Comparison of ENCODE assay signal across 26 cellular contexts in the genomic region with DNA sequence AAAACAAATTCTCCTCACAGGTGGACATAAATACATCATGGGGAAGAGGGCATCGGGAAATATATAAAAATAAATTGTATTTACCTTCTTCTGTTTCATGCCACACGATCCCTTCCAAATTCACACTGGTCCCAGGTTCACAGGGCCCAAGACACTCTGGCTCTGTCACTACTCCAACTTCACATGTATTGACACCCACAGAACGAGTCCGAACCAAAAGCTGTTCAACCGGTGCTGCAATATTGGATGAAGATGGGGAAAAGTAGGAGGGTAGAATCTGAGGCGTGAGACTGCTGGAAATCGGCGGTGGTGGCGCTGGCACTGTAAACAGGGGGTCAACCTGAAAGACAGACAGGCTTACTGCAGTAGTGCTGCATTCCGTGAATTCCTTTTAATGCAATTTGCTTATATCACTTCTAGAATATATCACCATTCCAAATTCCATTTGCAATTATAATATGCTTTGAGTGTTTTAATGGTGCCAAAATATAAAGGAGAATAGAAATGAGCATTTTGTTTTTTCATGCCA. TPM values are rescaled to one million over a fixed set of nuclear protein-coding genes. Genes with fewer than 3 reads are reported as not detected.
A peak's percentile ranks its signal among the peaks of the same experiment; 100 is the strongest.
DNase-seq lines count a peak whose midpoint lies in the region; ATAC-seq and TF ChIP-seq lines count a peak whose summit lies in the region.
"Had no signal": no experiment of that assay in that cellular context is flagged by ENCODE, and none has a peak within 500 bp of the region (broad histone marks: within the 10 kb centered on the region; RNA-seq: fewer than 3 reads in every experiment).

No MANE protein-coding gene starts in this region.

- H3K36me3 Mint-ChIP-seq in WTC11: peaks cover 4% of the 10 kb centered on the region
- H3K36me3 Mint-ChIP-seq in endothelial cell (ENCODE audit: low read depth, unreplicated experiment): peaks cover 4% of the 10 kb centered on the region

- POLR2A ChIA-PET in WTC11 (lab: Charles Lee): no interaction called here

- peak; percentile 61 for ATAC-seq in WTC11
- ATAC-seq: left ventricle myocardium superior had no signal

- no peak overlapping the region for H3K4me3 ChIP-seq in retinal pigment epithelial cell (ENCODE audit: low read length)
- H3K4me3 ChIP-seq: thoracic aorta had no signal

- TF ChIP-seq CTCF in WTC11 (IDR thresholded peaks at IDR 0.05) (no peak), retinal pigment epithelial cell (conservative IDR thresholded peaks at IDR 0.05; ENCODE audit: low read depth, low read length) (no peak), endothelial cell (IDR thresholded peaks at IDR 0.05; ENCODE audit: unreplicated experiment) (no peak)

- H3K4me1 Mint-ChIP-seq in WTC11: peaks cover 96% of the 10 kb centered on the region
- H3K4me1 Mint-ChIP-seq in endothelial cell (ENCODE audit: unreplicated experiment): peaks cover 34% of the 10 kb centered on the region
- H3K4me1 Mint-ChIP-seq: activated CD4-positive, alpha-beta memory T cell treated with anti-CD3 and anti-CD28 coated beads, Interleukin-2, amount 10 ng/mL, durations not matched to agents 7 days and 5 days had no signal

- no peaks in the 10 kb centered on the region for H3K9me3 Mint-ChIP-seq in WTC11
- no peaks in the 10 kb centered on the region for H3K9me3 Mint-ChIP-seq in endothelial cell (ENCODE audit: unreplicated experiment)
- H3K9me3 Mint-ChIP-seq: activated naive CD4-positive, alpha-beta T cell treated with anti-CD3 and anti-CD28 coated beads for 36 hours; activated T-helper 1 cell treated with anti-CD3 and anti-CD28 coated beads, Interleukin-12 subunit alpha, Interleukin-12 subunit beta, Interleukin-2, Interleukin-4 antibody, amounts not matched to agents 30 ng/mL and 10 ng/mL and 1 ng/mL, durations not matched to agents 14 hours and 24 hours and 36 hours; T-helper 2 cell treated with Interferon-gamma antibody and Interleukin-4, amounts not matched to agents 5 μg/mL and 100 μg/mL, for 36 hours had no signal

- H3K27ac Mint-ChIP-seq in WTC11 (peak overlapping the region; percentile 80), endothelial cell (ENCODE audit: unreplicated experiment) (no peak overlapping the region)
- H3K27ac Mint-ChIP-seq: activated CD4-positive, alpha-beta memory T cell treated with anti-CD3 and anti-CD28 coated beads, Interleukin-2, amount 10 ng/mL, durations not matched to agents 7 days and 5 days; activated naive CD4-positive, alpha-beta T cell treated with anti-CD3 and anti-CD28 coated beads for 36 hours; activated T-helper 1 cell treated with anti-CD3 and anti-CD28 coated beads, Interleukin-12 subunit alpha, Interleukin-12 subunit beta, Interleukin-2, Interleukin-4 antibody, amounts not matched to agents 30 ng/mL and 10 ng/mL and 1 ng/mL, durations not matched to agents 14 hours and 24 hours and 36 hours; T-helper 2 cell treated with Interferon-gamma antibody and Interleukin-4, amounts not matched to agents 5 μg/mL and 100 μg/mL, for 36 hours had no signal

- no peaks in the 10 kb centered on the region for H3K27me3 Mint-ChIP-seq in WTC11 (ENCODE audit: low read depth)
- H3K27me3 Mint-ChIP-seq in endothelial cell (ENCODE audit: unreplicated experiment): no peaks in the 10 kb centered on the region
- H3K27me3 Mint-ChIP-seq: activated CD4-positive, alpha-beta memory T cell treated with anti-CD3 and anti-CD28 coated beads, Interleukin-2, amount 10 ng/mL, durations not matched to agents 7 days and 5 days had no signal

- DNase-seq in NCI-H2029 treated with DMSO at 0.1 percent for 48 hours (lab: John Stamatoyannopoulos, UW) (peak; percentile 75), NCI-H2029 (lab: John Stamatoyannopoulos, UW) (no peak), WTC11 (ENCODE audit: low spot score) (peak; percentile 26), iPS-NIHi7 (ENCODE audit: extremely low spot score) (peak; percentile 26), retinal pigment epithelial cell (ENCODE audit: low read depth) (peak; percentile 42), endothelial cell (ENCODE audit: low spot score) (no peak), Kasumi-1 (lab: John Stamatoyannopoulos, UW) (no peak), activated T-cell treated with anti-CD3 and anti-CD28 coated beads for 4 hours (no peak)
- DNase-seq: activated CD4-positive, alpha-beta memory T cell treated with anti-CD3 and anti-CD28 coated beads, Interleukin-2, amount 10 ng/mL, durations not matched to agents 7 days and 5 days; activated CD8-positive, alpha-beta memory T cell treated with anti-CD3 and anti-CD28 coated beads, Interleukin-2, amount 50 U/mL, for 4 hours; activated naive CD4-positive, alpha-beta T cell treated with anti-CD3 and anti-CD28 coated beads for 36 hours; C1 segment of cervical spinal cord; dermis blood vessel endothelial cell; DND-41; left ventricle myocardium superior; NCI-H1048; NCI-H1694; NCI-H2171; NCI-H524; occipital lobe; SHP77; small intestine; stimulated activated naive CD4-positive, alpha-beta T cell had no signal

- CTCF ChIA-PET in WTC11 (lab: Charles Lee): no interaction called here

- H3K4me3 Mint-ChIP-seq in WTC11: 0 out of 2 replicates have a peak overlapping the region, but pooled peaks have one; percentile 22
- no peak overlapping the region for H3K4me3 Mint-ChIP-seq in endothelial cell (ENCODE audit: unreplicated experiment)
- H3K4me3 Mint-ChIP-seq: activated CD4-positive, alpha-beta memory T cell treated with anti-CD3 and anti-CD28 coated beads, Interleukin-2, amount 10 ng/mL, durations not matched to agents 7 days and 5 days; activated naive CD4-positive, alpha-beta T cell treated with anti-CD3 and anti-CD28 coated beads for 36 hours; activated T-helper 1 cell treated with anti-CD3 and anti-CD28 coated beads, Interleukin-12 subunit alpha, Interleukin-12 subunit beta, Interleukin-2, Interleukin-4 antibody, amounts not matched to agents 30 ng/mL and 10 ng/mL and 1 ng/mL, durations not matched to agents 14 hours and 24 hours and 36 hours; T-helper 2 cell treated with Interferon-gamma antibody and Interleukin-4, amounts not matched to agents 5 μg/mL and 100 μg/mL, for 36 hours had no signal

TF ChIP-seq in WTC11, 78 proteins besides CTCF, POLR2A, EP300 and RAD21 (continues in another document):
- TF ChIP-seq OVOL2 (CRISPR knock-in tag; IDR thresholded peaks at IDR 0.05; ENCODE audit: borderline replicate concordance) (no peak), ZBTB21 (CRISPR knock-in tag; IDR thresholded peaks at IDR 0.05; ENCODE audit: borderline replicate concordance) (no peak), IRF2 (CRISPR knock-in tag; IDR thresholded peaks at IDR 0.05; ENCODE audit: borderline replicate concordance, low read depth) (no peak), EMX1 (CRISPR knock-in tag; IDR thresholded peaks at IDR 0.05) (no peak), CBFB (CRISPR knock-in tag; IDR thresholded peaks at IDR 0.05; ENCODE audit: low read depth) (no peak)
- TF ChIP-seq, protein P1, sequence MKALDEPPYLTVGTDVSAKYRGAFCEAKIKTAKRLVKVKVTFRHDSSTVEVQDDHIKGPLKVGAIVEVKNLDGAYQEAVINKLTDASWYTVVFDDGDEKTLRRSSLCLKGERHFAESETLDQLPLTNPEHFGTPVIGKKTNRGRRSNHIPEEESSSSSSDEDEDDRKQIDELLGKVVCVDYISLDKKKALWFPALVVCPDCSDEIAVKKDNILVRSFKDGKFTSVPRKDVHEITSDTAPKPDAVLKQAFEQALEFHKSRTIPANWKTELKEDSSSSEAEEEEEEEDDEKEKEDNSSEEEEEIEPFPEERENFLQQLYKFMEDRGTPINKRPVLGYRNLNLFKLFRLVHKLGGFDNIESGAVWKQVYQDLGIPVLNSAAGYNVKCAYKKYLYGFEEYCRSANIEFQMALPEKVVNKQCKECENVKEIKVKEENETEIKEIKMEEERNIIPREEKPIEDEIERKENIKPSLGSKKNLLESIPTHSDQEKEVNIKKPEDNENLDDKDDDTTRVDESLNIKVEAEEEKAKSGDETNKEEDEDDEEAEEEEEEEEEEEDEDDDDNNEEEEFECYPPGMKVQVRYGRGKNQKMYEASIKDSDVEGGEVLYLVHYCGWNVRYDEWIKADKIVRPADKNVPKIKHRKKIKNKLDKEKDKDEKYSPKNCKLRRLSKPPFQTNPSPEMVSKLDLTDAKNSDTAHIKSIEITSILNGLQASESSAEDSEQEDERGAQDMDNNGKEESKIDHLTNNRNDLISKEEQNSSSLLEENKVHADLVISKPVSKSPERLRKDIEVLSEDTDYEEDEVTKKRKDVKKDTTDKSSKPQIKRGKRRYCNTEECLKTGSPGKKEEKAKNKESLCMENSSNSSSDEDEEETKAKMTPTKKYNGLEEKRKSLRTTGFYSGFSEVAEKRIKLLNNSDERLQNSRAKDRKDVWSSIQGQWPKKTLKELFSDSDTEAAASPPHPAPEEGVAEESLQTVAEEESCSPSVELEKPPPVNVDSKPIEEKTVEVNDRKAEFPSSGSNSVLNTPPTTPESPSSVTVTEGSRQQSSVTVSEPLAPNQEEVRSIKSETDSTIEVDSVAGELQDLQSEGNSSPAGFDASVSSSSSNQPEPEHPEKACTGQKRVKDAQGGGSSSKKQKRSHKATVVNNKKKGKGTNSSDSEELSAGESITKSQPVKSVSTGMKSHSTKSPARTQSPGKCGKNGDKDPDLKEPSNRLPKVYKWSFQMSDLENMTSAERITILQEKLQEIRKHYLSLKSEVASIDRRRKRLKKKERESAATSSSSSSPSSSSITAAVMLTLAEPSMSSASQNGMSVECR (CRISPR knock-in tag; IDR thresholded peaks at IDR 0.05; ENCODE audit: borderline replicate concordance): no peak
- TF ChIP-seq, protein P2, sequence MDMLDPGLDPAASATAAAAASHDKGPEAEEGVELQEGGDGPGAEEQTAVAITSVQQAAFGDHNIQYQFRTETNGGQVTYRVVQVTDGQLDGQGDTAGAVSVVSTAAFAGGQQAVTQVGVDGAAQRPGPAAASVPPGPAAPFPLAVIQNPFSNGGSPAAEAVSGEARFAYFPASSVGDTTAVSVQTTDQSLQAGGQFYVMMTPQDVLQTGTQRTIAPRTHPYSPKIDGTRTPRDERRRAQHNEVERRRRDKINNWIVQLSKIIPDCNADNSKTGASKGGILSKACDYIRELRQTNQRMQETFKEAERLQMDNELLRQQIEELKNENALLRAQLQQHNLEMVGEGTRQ (CRISPR knock-in tag; IDR thresholded peaks at IDR 0.05): no peak
- TF ChIP-seq, protein P3, sequence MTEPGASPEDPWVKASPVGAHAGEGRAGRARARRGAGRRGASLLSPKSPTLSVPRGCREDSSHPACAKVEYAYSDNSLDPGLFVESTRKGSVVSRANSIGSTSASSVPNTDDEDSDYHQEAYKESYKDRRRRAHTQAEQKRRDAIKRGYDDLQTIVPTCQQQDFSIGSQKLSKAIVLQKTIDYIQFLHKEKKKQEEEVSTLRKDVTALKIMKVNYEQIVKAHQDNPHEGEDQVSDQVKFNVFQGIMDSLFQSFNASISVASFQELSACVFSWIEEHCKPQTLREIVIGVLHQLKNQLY (CRISPR knock-in tag; IDR thresholded peaks at IDR 0.05): no peak

RNA-seq across cellular contexts. Expression of a gene that starts 45.4 kb away (rescaled TPM):
- 40.6 to 44.4 TPM (median 43.8 TPM) in 3 replicates for total RNA-seq in WTC11 (2021)
- 88.0 TPM for total RNA-seq in endothelial cell (ENCODE audit: unreplicated experiment)
- total RNA-seq: activated CD4-positive, alpha-beta memory T cell treated with anti-CD3 and anti-CD28 coated beads, Interleukin-2, amount 10 ng/mL, durations not matched to agents 7 days and 5 days; activated naive CD4-positive, alpha-beta T cell treated with anti-CD3 and anti-CD28 coated beads for 36 hours; activated T-helper 1 cell treated with anti-CD3 and anti-CD28 coated beads, Interleukin-12 subunit alpha, Interleukin-12 subunit beta, Interleukin-2, Interleukin-4 antibody, amounts not matched to agents 30 ng/mL and 10 ng/mL and 1 ng/mL, durations not matched to agents 14 hours and 24 hours and 36 hours had no signal

Comparison
In these comparisons a context has a peak if more than half of its experiments do, and no peak if none do; other contexts are left out.
1. DNase-seq: peak in NCI-H2029 treated with DMSO at 0.1 percent for 48 hours (single experiment), WTC11 (single experiment), iPS-NIHi7 (single experiment) and retinal pigment epithelial cell (single experiment); none in NCI-H2029 (single experiment), endothelial cell (single experiment), Kasumi-1 (0 of 2) and activated T-cell treated with anti-CD3 and anti-CD28 coated beads for 4 hours (single experiment).